In genomic region chr14:100691395-100692025, GRCh38 we compare ENCODE assay signal across 16 cellular contexts. TPM values are rescaled to one million over a fixed set of nuclear protein-coding genes. Genes with fewer than 3 reads are reported as not detected.
DNase-seq lines count a peak whose midpoint lies in the region; ATAC-seq and TF ChIP-seq lines count a peak whose summit lies in the region.
"Had no signal": no experiment of that assay in that cellular context is flagged by ENCODE, and none has a peak within 500 bp of the region (broad histone marks: within the 10 kb centered on the region; RNA-seq: fewer than 3 reads in every experiment).

No MANE protein-coding gene starts in this region.

- H3K27me3 ChIP-seq in right cardiac atrium (ENCODE audit: control insufficient read depth, insufficient read depth) (no peaks in the 10 kb centered on the region), upper lobe of left lung (no peaks in the 10 kb centered on the region), Karpas-422 (ENCODE audit: low read length) (no peaks in the 10 kb centered on the region), tibial artery (peaks cover 0 to 68% of the 10 kb centered on the region in 2 donors)

- H4K20me1 ChIP-seq in Karpas-422 (ENCODE audit: insufficient read depth, low read depth, low read length), result no peaks in the 10 kb centered on the region

- H3K79me2 ChIP-seq in Karpas-422 (ENCODE audit: low read length), result no peaks in the 10 kb centered on the region

- no peak for TF ChIP-seq CTCF in upper lobe of left lung (IDR thresholded peaks at IDR 0.05)
- TF ChIP-seq CTCF in tibial artery (IDR thresholded peaks at IDR 0.05), result no peak

- no peaks in the 10 kb centered on the region for H3K9me2 ChIP-seq in Karpas-422 (replicated peaks; ENCODE audit: insufficient read depth, low read length)

- H3K4me1 ChIP-seq in right cardiac atrium (ENCODE audit: control insufficient read depth, insufficient read depth, low read length) (no peaks in the 10 kb centered on the region), upper lobe of left lung (peaks cover 0 to 5% (median 0%) of the 10 kb centered on the region in 4 donors), Karpas-422 (ENCODE audit: low read length) (no peaks in the 10 kb centered on the region), tibial artery (no peaks in the 10 kb centered on the region)

- no peaks in the 10 kb centered on the region for H3K36me3 ChIP-seq in upper lobe of left lung
- no peaks in the 10 kb centered on the region for H3K36me3 ChIP-seq in Karpas-422 (ENCODE audit: insufficient read depth, low read length)
- no peaks in the 10 kb centered on the region for H3K36me3 ChIP-seq in tibial artery

- H3K9me3 ChIP-seq in right cardiac atrium (ENCODE audit: control insufficient read depth, low read length), result no peaks in the 10 kb centered on the region
- H3K9me3 ChIP-seq in upper lobe of left lung, result no peaks in the 10 kb centered on the region
- H3K9me3 ChIP-seq in Karpas-422 (ENCODE audit: low read length), result no peaks in the 10 kb centered on the region
- no peaks in the 10 kb centered on the region for H3K9me3 ChIP-seq in tibial artery

- intact Hi-C loops in Right ventricle myocardium inferior (cut with DNase I) (no loop called here), cardiac septum (cut with DNase I) (no loop called here), right cardiac atrium (cut with DNase I) (no loop called here), tibial artery (cut with DNase I; ENCODE audit: low total_unique reads) (no loop called here)

- H2AFZ ChIP-seq in Karpas-422 (ENCODE audit: low read length), result no peak overlapping the region

- no peak for TF ChIP-seq EP300 in upper lobe of left lung (IDR thresholded peaks at IDR 0.05)

- DNase-seq in Right ventricle myocardium inferior (ENCODE audit: missing footprints), result peak; percentile 57
- DNase-seq in cardiac septum (ENCODE audit: low spot score), result no peak
- peak; percentile 5 for DNase-seq in NCI-H446 treated with DMSO at 0.1 percent for 48 hours (lab: John Stamatoyannopoulos, UW)
- DNase-seq in right cardiac atrium, result peak in 2 of 3 donors; percentile 52 to 68
- DNase-seq in upper lobe of left lung, result peak; percentile 74 to 88
- no peak for DNase-seq in GF-D8 (lab: John Stamatoyannopoulos, UW)
- no peak for DNase-seq in Karpas-422
- no peak for DNase-seq in tibial artery
- DNase-seq: activated CD4-positive, alpha-beta T cell treated with anti-CD3 and anti-CD28 coated beads, Interleukin-2, amount 50 U/mL, for 4 hours; Kasumi-1; occipital lobe; stimulated activated CD8-positive, alpha-beta memory T cell treated with anti-CD3 and anti-CD28 coated beads, Interleukin-4, amount 100 ng/mL, for 48 hours had no signal

- H3K4me2 ChIP-seq in Karpas-422 (ENCODE audit: low read depth, low read length, poor library complexity, severe bottlenecking), result no peak overlapping the region

- no peak for TF ChIP-seq POLR2A in upper lobe of left lung (IDR thresholded peaks at IDR 0.05)

- H3K9ac ChIP-seq in Karpas-422 (ENCODE audit: low read length), result no peak overlapping the region

- peak; percentile 42 for ATAC-seq in Right ventricle myocardium inferior
- no peak for ATAC-seq in right cardiac atrium
- ATAC-seq in upper lobe of left lung (ENCODE audit: low FRiP score in 2 of 2), result no peak
- ATAC-seq: activated T-helper 17 cell treated with anti-CD3 and anti-CD28 coated beads, Interleukin-2, amount 50 U/mL, for 72 hours had no signal

- WGBS in right cardiac atrium, result 53% methylated on average over 29 of the region's 29 CpGs
- 69 to 79% methylated on average over 29 of the region's 29 CpGs for WGBS in upper lobe of left lung, 2 donors

- H3K27ac ChIP-seq in right cardiac atrium (ENCODE audit: low read length) (no peak overlapping the region), upper lobe of left lung (no peak overlapping the region), Karpas-422 (ENCODE audit: low read length) (no peak overlapping the region), tibial artery (no peak overlapping the region)

- H3K4me3 ChIP-seq in right cardiac atrium (ENCODE audit: low read length), result no peak overlapping the region
- H3K4me3 ChIP-seq in upper lobe of left lung, result no peak overlapping the region
- H3K4me3 ChIP-seq in Karpas-422 (ENCODE audit: low read length), result no peak overlapping the region
- no peak overlapping the region for H3K4me3 ChIP-seq in tibial artery

RNA-seq across cellular contexts. Expression of gene DLK1, which starts 35.2 kb away (rescaled TPM):
- total RNA-seq in Right ventricle myocardium inferior (52.3 TPM), cardiac septum (1.2 TPM), right cardiac atrium (not detected), upper lobe of left lung (1 to 10 TPM in 2 of 6 donors, not detected in 4; 1.7 to 1.8 TPM)
- polyA plus RNA-seq in right cardiac atrium, result 0.07 TPM
- total RNA-seq in Karpas-422 (2014; rRNA removed; shearing (Covaris generic); ENCODE audit: low replicate concordance), result not detected in 2 replicates
- total RNA-seq: activated T-helper 17 cell treated with anti-CD3 and anti-CD28 coated beads, Interleukin-2, amount 50 U/mL, for 72 hours; glomerular endothelial cell; lower leg skin; T-helper 1 cell treated with Interleukin-12 subunit alpha and Interleukin-12 subunit beta and Interleukin-4 antibody, amounts not matched to agents 30 ng/mL and 1 ng/mL, for 36 hours had no signal

Comparison
In these comparisons a context has a peak if more than half of its experiments do, and no peak if none do; other contexts are left out.
1. DNase-seq: peak in Right ventricle myocardium inferior (single experiment), NCI-H446 treated with DMSO at 0.1 percent for 48 hours (single experiment), right cardiac atrium (2 of 3) and upper lobe of left lung (2 of 2); none in cardiac septum (single experiment), GF-D8 (single experiment), Karpas-422 (single experiment) and tibial artery (0 of 2).
2. RNA of gene DLK1, which starts 35.2 kb away (total RNA-seq): 52.3 TPM in Right ventricle myocardium inferior (single experiment); 1.2 TPM in cardiac septum (single experiment), not detected in right cardiac atrium, 1.7 to 1.8 TPM in upper lobe of left lung and not detected in Karpas-422; every median in the first group is over 10 times any median in the second.